8 cellular contexts compared by ENCODE assay signal in genomic region chr17:42288078-42288984, GRCh38. TPM values are rescaled to one million over a fixed set of nuclear protein-coding genes. Genes with fewer than 3 reads are reported as not detected.
DNase-seq lines count a peak whose midpoint lies in the region; ATAC-seq and TF ChIP-seq lines count a peak whose summit lies in the region.

Gene STAT5A, plus strand, starts transcription at chr17:42288498. Its CDS starts 914 bp downstream, at chr17:42289412.

- no peaks in the 10 kb centered on the region for H3K79me1 ChIP-seq in trophoblast cell (ENCODE audit: low read length)

- no peak within 1 kb of the TSS for H3K9ac ChIP-seq in trophoblast cell (ENCODE audit: low read length)

- peak within 1 kb of the TSS; percentile 59 for H3K18ac ChIP-seq in trophoblast cell (ENCODE audit: low read length)

- no peaks in the 10 kb centered on the region for H3K79me2 ChIP-seq in trophoblast cell (ENCODE audit: control insufficient read depth, insufficient read depth, low read length, poor library complexity)

- H3K14ac ChIP-seq in trophoblast cell (ENCODE audit: low read length): peak within 1 kb of the TSS; percentile 15

- 3 to 8% (median 3%) methylated on average over 64 to 97 of the region's 97 CpGs for WGBS in adipose tissue, 3 donors
- no CpG with 5 or more reads among the region's 97 CpGs for WGBS in trophoblast cell (ENCODE audit: extremely low coverage, insufficient coverage, insufficient read length)
- WGBS in transverse colon (ENCODE audit: low coverage in 1 of 2), 2 donors: 0 to 2% methylated on average over 2 to 20 of the region's 97 CpGs

- H2AK5ac ChIP-seq in trophoblast cell (ENCODE audit: low read length): no peak within 1 kb of the TSS

- DNase-seq in NCI-H2029 (lab: John Stamatoyannopoulos, UW): peak; percentile 71
- no peak for DNase-seq in NCI-H2029 treated with DMSO at 0.1 percent for 48 hours (lab: John Stamatoyannopoulos, UW)
- peak; percentile 68 for DNase-seq in T follicular helper cell (ENCODE audit: low read depth)
- peak; percentile 95 for DNase-seq in cardiac septum (ENCODE audit: low spot score)
- peak; percentile 61 to 70 for DNase-seq in trophoblast cell
- DNase-seq in transverse colon: peak; percentile 92

- no peak within 1 kb of the TSS for H3K4ac ChIP-seq in trophoblast cell (ENCODE audit: low read depth, low read length)

- H2BK12ac ChIP-seq in trophoblast cell (ENCODE audit: low read length): peak within 1 kb of the TSS; percentile 45

- no peak within 1 kb of the TSS for H2BK5ac ChIP-seq in trophoblast cell (ENCODE audit: low read depth, low read length, poor library complexity)

- H3K4me2 ChIP-seq in trophoblast cell (ENCODE audit: low read length): peak within 1 kb of the TSS; percentile 79

- ATAC-seq in HG03520 (IDR thresholded peaks at IDR 0.05; ENCODE audit: unreplicated experiment): peak; percentile 47

- peaks cover 17% of the 10 kb centered on the region for H3K27me3 ChIP-seq in trophoblast cell (ENCODE audit: insufficient read depth, low read length)
- no peaks in the 10 kb centered on the region for H3K27me3 ChIP-seq in transverse colon

- H3K36me3 ChIP-seq in trophoblast cell (ENCODE audit: control insufficient read depth in 1 of 2, insufficient read depth in 2 of 2, low read length in 2 of 2) (no peaks in the 10 kb centered on the region), transverse colon (no peaks in the 10 kb centered on the region)

- peak; percentile 67 for TF ChIP-seq POLR2A in transverse colon (IDR thresholded peaks at IDR 0.05)

- TF ChIP-seq CTCF in transverse colon (IDR thresholded peaks at IDR 0.05): no peak

- peak within 1 kb of the TSS; percentile 82 for H4K8ac ChIP-seq in trophoblast cell (ENCODE audit: low read depth, low read length)

- peaks cover 1% of the 10 kb centered on the region for H3K9me3 ChIP-seq in trophoblast cell (ENCODE audit: insufficient read depth, low read depth, low read length)
- H3K9me3 ChIP-seq in transverse colon: no peaks in the 10 kb centered on the region

- peak within 1 kb of the TSS; percentile 83 for H2AFZ ChIP-seq in trophoblast cell (ENCODE audit: insufficient read depth, low read length, poor library complexity)

- H3K4me1 ChIP-seq in trophoblast cell (ENCODE audit: control insufficient read depth in 1 of 2, insufficient read depth in 2 of 2, low read length in 2 of 2) (peaks cover 3 to 4% of the 10 kb centered on the region in 2 experiments), transverse colon (peaks cover 7 to 38% (median 27%) of the 10 kb centered on the region in 4 donors)

- H4K91ac ChIP-seq in trophoblast cell (ENCODE audit: low read depth, low read length): peak within 1 kb of the TSS; percentile 58

- no peak for TF ChIP-seq EP300 in transverse colon (IDR thresholded peaks at IDR 0.05; ENCODE audit: low read depth)

- no peak within 1 kb of the TSS for H3K23ac ChIP-seq in trophoblast cell (ENCODE audit: low read length)

- in situ Hi-C loops in transverse colon (cut with MboI; ENCODE audit: low pct_ligation_motif_present in 1 of 4, low pct_unique_long_range_greater_than_20kb in 1 of 4, low sequenced_read_pairs in 3 of 4): no loop called here

- H3K4me3 ChIP-seq in trophoblast cell (ENCODE audit: low read depth, low read length) (peak within 1 kb of the TSS; percentile 65), transverse colon (peak within 1 kb of the TSS; percentile 31 to 71 (median 48))

- peak within 1 kb of the TSS; percentile 59 for H4K12ac ChIP-seq in trophoblast cell (ENCODE audit: low read depth, low read length)

- H2BK120ac ChIP-seq in trophoblast cell (ENCODE audit: insufficient read depth, low read length, poor library complexity): peak within 1 kb of the TSS; percentile 54

- H3K27ac ChIP-seq in adipose tissue (ENCODE audit: low read depth, low read length) (peak within 1 kb of the TSS; percentile 84), trophoblast cell (ENCODE audit: low read depth, low read length) (no peak within 1 kb of the TSS), transverse colon (peak within 1 kb of the TSS; percentile 85 to 89 (median 88))

- intact Hi-C loops in cardiac septum (cut with DNase I) (loop anchor here (5.0 kb wide), 1 partner anchor 41 kb away; no protein-coding TSS in a partner anchor), transverse colon (cut with DNase I; ENCODE audit: low total_unique reads) (no loop called here)

RNA-seq across cellular contexts. Expression of gene STAT5A, which starts in this region (rescaled TPM):
- polyA plus RNA-seq in adipose tissue: 100 to 1,000 TPM in 1 of 3 donors, 10 to 100 TPM in 2; 22.7 to 151 (median 57.1) TPM
- 12.1 TPM for total RNA-seq in cardiac septum
- 0.60 and 0.82 TPM in 2 replicates for polyA plus RNA-seq in trophoblast cell (2013)
- 10 to 100 TPM; 36.2 to 93.7 (median 50.3) TPM for total RNA-seq in transverse colon
